Comparison of ENCODE assay signal across 8 cellular contexts in the genomic region with DNA sequence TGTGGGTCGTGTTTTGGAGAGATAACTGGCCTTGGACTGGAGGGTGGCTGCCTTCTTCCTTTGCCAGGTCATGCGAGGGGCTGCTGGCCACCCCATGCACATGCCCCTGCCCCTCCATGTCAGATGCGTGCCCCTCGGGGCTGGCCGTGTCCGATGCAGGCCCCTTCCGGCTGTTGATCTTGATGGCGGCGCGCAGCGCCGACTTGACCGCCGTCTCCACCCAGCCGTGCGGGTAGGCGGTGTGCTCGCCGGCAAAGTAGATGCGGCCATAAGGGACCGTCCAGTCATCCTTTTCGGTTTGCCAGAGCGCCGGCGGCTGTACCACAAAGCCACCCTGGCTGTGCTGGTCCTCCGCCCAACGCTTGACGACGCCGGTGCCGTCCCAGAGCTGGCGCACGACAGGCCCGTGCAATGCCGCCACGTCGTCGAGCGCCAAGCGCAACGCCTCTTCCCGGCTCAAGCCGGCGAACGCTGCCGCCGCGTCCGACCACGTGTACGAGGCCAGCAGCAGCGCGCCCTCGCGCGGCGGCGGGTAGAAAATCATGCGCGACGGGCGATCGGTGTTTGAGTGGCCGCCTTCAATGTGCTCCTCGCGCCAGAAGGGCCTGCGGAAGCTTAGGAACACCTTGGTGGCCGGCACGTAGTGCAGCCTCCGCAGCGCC. TPM values are rescaled to one million over a fixed set of nuclear protein-coding genes. Genes with fewer than 3 reads are reported as not detected.
DNase-seq lines count a peak whose midpoint lies in the region; ATAC-seq, FAIRE-seq and TF ChIP-seq lines count a peak whose summit lies in the region.

No MANE protein-coding gene starts in this region.

- no peak for ATAC-seq in GM19328 (IDR thresholded peaks at IDR 0.05; ENCODE audit: unreplicated experiment)

- no peak overlapping the region for H3K27ac ChIP-seq in ovary
- H3K27ac ChIP-seq in thymus (ENCODE audit: low read depth) = no peak overlapping the region

- H3K4me1 ChIP-seq in ovary (ENCODE audit: insufficient read depth) (peaks cover 6% of the 10 kb centered on the region), thymus (ENCODE audit: control insufficient read depth, insufficient read depth, low read length) (peaks cover 4% of the 10 kb centered on the region)

- TF ChIP-seq POLR2A in ovary (IDR thresholded peaks at IDR 0.05) = no peak

- intact Hi-C loops in ovary (cut with DNase I) = no loop called here

- no peaks in the 10 kb centered on the region for H3K36me3 ChIP-seq in ovary
- peaks cover 3% of the 10 kb centered on the region for H3K36me3 ChIP-seq in thymus (ENCODE audit: control insufficient read depth, insufficient read depth)

- H3K4me3 ChIP-seq in ovary = peak overlapping the region; percentile 2
- H3K4me3 ChIP-seq in thymus (ENCODE audit: low read length) = peak overlapping the region; percentile 44

- DNase-seq in EH (ENCODE audit: low read depth) (peak; percentile 61), NCI-H748 (lab: John Stamatoyannopoulos, UW; ENCODE audit: unreplicated experiment) (peak; percentile 81), frontal cortex (ENCODE audit: low spot score in 2 of 2) (peak; percentile 76 to 85), ovary (peak; percentile 73 to 86 (median 79)), NCI-H510A treated with DMSO at 0.1 percent for 48 hours (lab: John Stamatoyannopoulos, UW) (no peak)
- peak; percentile 65 for DNase-seq in activated effector memory CD4-positive, alpha-beta T cell treated with Interleukin-2 at 50 U/mL for 16 hours

- no peaks in the 10 kb centered on the region for H3K9me3 ChIP-seq in ovary
- H3K9me3 ChIP-seq in thymus (ENCODE audit: control insufficient read depth) = no peaks in the 10 kb centered on the region

- 13 to 24% (median 17%) methylated on average over 68 to 71 of the region's 71 CpGs for WGBS in ovary, 3 donors
- 26% methylated on average over 71 of the region's 71 CpGs for WGBS in thymus

- H3K27me3 ChIP-seq in ovary (no peaks in the 10 kb centered on the region), thymus (ENCODE audit: control insufficient read depth, insufficient read depth) (peaks cover 6% of the 10 kb centered on the region)

- peak; percentile 82 to 84 (median 84) for TF ChIP-seq CTCF in ovary (IDR thresholded peaks at IDR 0.05)

- no peak for TF ChIP-seq EP300 in ovary (IDR thresholded peaks at IDR 0.05)

- FAIRE-seq in frontal cortex (lab: Jason Lieb, UNC) = no peak

RNA-seq across cellular contexts. Expression of gene IL4I1, which starts 6.9 kb away (rescaled TPM):
- total RNA-seq in frontal cortex = 0.41 TPM
- total RNA-seq in ovary = 1 to 10 TPM in 4 of 7 donors, under 1 TPM in 2, not detected in 1; 0.24 to 4.3 (median 1.3) TPM
- under 1 TPM; 0.35 to 0.43 TPM for polyA plus RNA-seq in ovary
- 11.5 TPM for polyA plus RNA-seq in thymus

RNA-seq across cellular contexts. Expression of gene TBC1D17, which starts 12.3 kb away (rescaled TPM):
- total RNA-seq in frontal cortex = 5.7 TPM
- total RNA-seq in ovary = 10 to 100 TPM; 23.1 to 77.5 (median 49.8) TPM
- polyA plus RNA-seq in ovary = 10 to 100 TPM; 41.3 to 66.9 TPM
- polyA plus RNA-seq in thymus = 69.7 TPM

RNA-seq across cellular contexts. Expression of gene AKT1S1, which starts 12.7 kb away (rescaled TPM):
- total RNA-seq in frontal cortex = 4.1 TPM
- total RNA-seq in ovary = 10 to 100 TPM; 10.6 to 45.3 (median 30.0) TPM
- 10 to 100 TPM; 24.3 to 34.8 TPM for polyA plus RNA-seq in ovary
- polyA plus RNA-seq in thymus = 27.9 TPM

RNA-seq across cellular contexts. Expression of gene PNKP, which starts 22.4 kb away (rescaled TPM):
- total RNA-seq in frontal cortex (23.2 TPM), ovary (100 to 1,000 TPM in 1 of 7 donors, 10 to 100 TPM in 6; 47.2 to 111 (median 74.2) TPM)
- polyA plus RNA-seq in ovary (10 to 100 TPM in 1 of 2 donors, 1 to 10 TPM in 1; 6.8 to 39.0 TPM), thymus (85.3 TPM)

RNA-seq across cellular contexts. Expression of gene PTOV1, which starts 38.9 kb away (rescaled TPM):
- total RNA-seq in frontal cortex = 109 TPM
- total RNA-seq in ovary = 100 to 1,000 TPM; 108 to 256 (median 206) TPM
- 100 to 1,000 TPM in 1 of 2 donors, 10 to 100 TPM in 1; 22.2 to 186 TPM for polyA plus RNA-seq in ovary
- polyA plus RNA-seq in thymus = 125 TPM
